In genomic region chr4:78205601-78206000, GRCh38 we compare ENCODE assay signal across 2 cellular contexts.
TF ChIP-seq lines count a peak whose summit lies in the region.

No MANE protein-coding gene starts in this region.

TF ChIP-seq in SK-N-SH, 30 proteins besides CTCF, POLR2A, EP300 and RAD21 (continued from another document):
- TF ChIP-seq MXI1 (IDR thresholded peaks at IDR 0.05; ENCODE audit: low read depth, low read length) (no peak), TEAD4 (IDR thresholded peaks at IDR 0.05; ENCODE audit: borderline replicate concordance, insufficient read depth) (no peak), FOXJ3 (CRISPR knock-in tag; IDR thresholded peaks at IDR 0.05) (no peak), TCF12 (IDR thresholded peaks at IDR 0.05) (no peak), RXRA (IDR thresholded peaks at IDR 0.05; ENCODE audit: borderline replicate concordance, low read depth) (no peak)
- TF ChIP-seq, protein P1, sequence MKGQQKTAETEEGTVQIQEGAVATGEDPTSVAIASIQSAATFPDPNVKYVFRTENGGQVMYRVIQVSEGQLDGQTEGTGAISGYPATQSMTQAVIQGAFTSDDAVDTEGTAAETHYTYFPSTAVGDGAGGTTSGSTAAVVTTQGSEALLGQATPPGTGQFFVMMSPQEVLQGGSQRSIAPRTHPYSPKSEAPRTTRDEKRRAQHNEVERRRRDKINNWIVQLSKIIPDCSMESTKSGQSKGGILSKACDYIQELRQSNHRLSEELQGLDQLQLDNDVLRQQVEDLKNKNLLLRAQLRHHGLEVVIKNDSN (IDR thresholded peaks at IDR 0.05; ENCODE audit: borderline replicate concordance, low read depth) = no peak
- TF ChIP-seq, protein P2, sequence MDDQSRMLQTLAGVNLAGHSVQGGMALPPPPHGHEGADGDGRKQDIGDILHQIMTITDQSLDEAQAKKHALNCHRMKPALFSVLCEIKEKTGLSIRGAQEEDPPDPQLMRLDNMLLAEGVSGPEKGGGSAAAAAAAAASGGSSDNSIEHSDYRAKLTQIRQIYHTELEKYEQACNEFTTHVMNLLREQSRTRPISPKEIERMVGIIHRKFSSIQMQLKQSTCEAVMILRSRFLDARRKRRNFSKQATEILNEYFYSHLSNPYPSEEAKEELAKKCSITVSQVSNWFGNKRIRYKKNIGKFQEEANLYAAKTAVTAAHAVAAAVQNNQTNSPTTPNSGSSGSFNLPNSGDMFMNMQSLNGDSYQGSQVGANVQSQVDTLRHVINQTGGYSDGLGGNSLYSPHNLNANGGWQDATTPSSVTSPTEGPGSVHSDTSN (IDR thresholded peaks at IDR 0.05) = no peak
- TF ChIP-seq, protein P3, sequence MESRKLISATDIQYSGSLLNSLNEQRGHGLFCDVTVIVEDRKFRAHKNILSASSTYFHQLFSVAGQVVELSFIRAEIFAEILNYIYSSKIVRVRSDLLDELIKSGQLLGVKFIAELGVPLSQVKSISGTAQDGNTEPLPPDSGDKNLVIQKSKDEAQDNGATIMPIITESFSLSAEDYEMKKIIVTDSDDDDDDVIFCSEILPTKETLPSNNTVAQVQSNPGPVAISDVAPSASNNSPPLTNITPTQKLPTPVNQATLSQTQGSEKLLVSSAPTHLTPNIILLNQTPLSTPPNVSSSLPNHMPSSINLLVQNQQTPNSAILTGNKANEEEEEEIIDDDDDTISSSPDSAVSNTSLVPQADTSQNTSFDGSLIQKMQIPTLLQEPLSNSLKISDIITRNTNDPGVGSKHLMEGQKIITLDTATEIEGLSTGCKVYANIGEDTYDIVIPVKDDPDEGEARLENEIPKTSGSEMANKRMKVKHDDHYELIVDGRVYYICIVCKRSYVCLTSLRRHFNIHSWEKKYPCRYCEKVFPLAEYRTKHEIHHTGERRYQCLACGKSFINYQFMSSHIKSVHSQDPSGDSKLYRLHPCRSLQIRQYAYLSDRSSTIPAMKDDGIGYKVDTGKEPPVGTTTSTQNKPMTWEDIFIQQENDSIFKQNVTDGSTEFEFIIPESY (IDR thresholded peaks at IDR 0.05; ENCODE audit: borderline replicate concordance, low read depth) = no peak

TF ChIP-seq in SK-N-SH treated with all-trans-retinoic acid at 6 μM for 48 hours, 23 proteins besides CTCF, POLR2A, EP300 and RAD21 (continued from another document):
- TF ChIP-seq, protein P4, sequence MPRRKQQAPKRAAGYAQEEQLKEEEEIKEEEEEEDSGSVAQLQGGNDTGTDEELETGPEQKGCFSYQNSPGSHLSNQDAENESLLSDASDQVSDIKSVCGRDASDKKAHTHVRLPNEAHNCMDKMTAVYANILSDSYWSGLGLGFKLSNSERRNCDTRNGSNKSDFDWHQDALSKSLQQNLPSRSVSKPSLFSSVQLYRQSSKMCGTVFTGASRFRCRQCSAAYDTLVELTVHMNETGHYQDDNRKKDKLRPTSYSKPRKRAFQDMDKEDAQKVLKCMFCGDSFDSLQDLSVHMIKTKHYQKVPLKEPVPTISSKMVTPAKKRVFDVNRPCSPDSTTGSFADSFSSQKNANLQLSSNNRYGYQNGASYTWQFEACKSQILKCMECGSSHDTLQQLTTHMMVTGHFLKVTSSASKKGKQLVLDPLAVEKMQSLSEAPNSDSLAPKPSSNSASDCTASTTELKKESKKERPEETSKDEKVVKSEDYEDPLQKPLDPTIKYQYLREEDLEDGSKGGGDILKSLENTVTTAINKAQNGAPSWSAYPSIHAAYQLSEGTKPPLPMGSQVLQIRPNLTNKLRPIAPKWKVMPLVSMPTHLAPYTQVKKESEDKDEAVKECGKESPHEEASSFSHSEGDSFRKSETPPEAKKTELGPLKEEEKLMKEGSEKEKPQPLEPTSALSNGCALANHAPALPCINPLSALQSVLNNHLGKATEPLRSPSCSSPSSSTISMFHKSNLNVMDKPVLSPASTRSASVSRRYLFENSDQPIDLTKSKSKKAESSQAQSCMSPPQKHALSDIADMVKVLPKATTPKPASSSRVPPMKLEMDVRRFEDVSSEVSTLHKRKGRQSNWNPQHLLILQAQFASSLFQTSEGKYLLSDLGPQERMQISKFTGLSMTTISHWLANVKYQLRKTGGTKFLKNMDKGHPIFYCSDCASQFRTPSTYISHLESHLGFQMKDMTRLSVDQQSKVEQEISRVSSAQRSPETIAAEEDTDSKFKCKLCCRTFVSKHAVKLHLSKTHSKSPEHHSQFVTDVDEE (CRISPR knock-in tag; IDR thresholded peaks at IDR 0.05) = no peak
- no peak for TF ChIP-seq ZNF70 (CRISPR knock-in tag; IDR thresholded peaks at IDR 0.05)
TF ChIP-seq in SK-N-SH treated with all-trans-retinoic acid at 6 μM for 48 hours: peak in this region for 0.
